Comparison of ENCODE assay signal across 1 cellular context in genomic region chr9:131146186-131146585, GRCh38.
TF ChIP-seq lines count a peak whose summit lies in the region.

No MANE protein-coding gene starts in this region.

TF ChIP-seq in K562, 482 proteins besides CTCF, POLR2A, EP300 and RAD21:
- peak in 1 of 2 experiments; percentile 84; a peak in 1 of 4 replicates for TF ChIP-seq MLX (CRISPR knock-in tag; conservative IDR thresholded peaks at IDR 0.05)
- no peak for TF ChIP-seq POLR2B (IDR thresholded peaks at IDR 0.05; ENCODE audit: low read depth, partially characterized antibody)
- TF ChIP-seq HMGXB4 (CRISPR knock-in tag; IDR thresholded peaks at IDR 0.05) = peak; percentile 54; the same call in 1 of the 2 replicates
- TF ChIP-seq REST (CRISPR knock-in tag; IDR thresholded peaks at IDR 0.05; ENCODE audit: low read depth) = no peak
- no peak for TF ChIP-seq ATF3 (IDR thresholded peaks at IDR 0.05)
- peak; percentile 40; the same call in 1 of the 2 replicates for TF ChIP-seq ATF3 (CRISPR knock-in tag; conservative IDR thresholded peaks at IDR 0.05)
- TF ChIP-seq PRPF4 (IDR thresholded peaks at IDR 0.05; ENCODE audit: insufficient read depth, low read depth, low read length, poor library complexity, severe bottlenecking) = no peak
- TF ChIP-seq STAT6 (CRISPR knock-in tag; IDR thresholded peaks at IDR 0.05) = 0 out of 2 replicates have a peak, but pooled peaks have one; percentile 33
TF ChIP-seq in K562: peak in this region for 4.
